Comparison of ENCODE assay signal across 23 cellular contexts in genomic region chr1:207646891-207647290, GRCh38. TPM values are rescaled to one million over a fixed set of nuclear protein-coding genes. Genes with fewer than 3 reads are reported as not detected.
"Had no signal": no experiment of that assay in that cellular context is flagged by ENCODE, and none has a peak within 500 bp of the region (broad histone marks: within the 10 kb centered on the region; RNA-seq: fewer than 3 reads in every experiment).

No MANE protein-coding gene starts in this region.

- H3K9me3 ChIP-seq: SJSA1 had no signal

- H3K4me1 Mint-ChIP-seq: brain had no signal

- H3K4me3 ChIP-seq: SJSA1 had no signal

- H3K36me3 ChIP-seq: SJSA1 had no signal

- H3K27ac Mint-ChIP-seq: activated CD4-positive, alpha-beta memory T cell treated with anti-CD3 and anti-CD28 coated beads for 36 hours; activated CD4-positive, alpha-beta T cell treated with anti-CD3 and anti-CD28 coated beads, Interleukin-2, amount 10 ng/mL, durations not matched to agents 7 days and 5 days; activated naive CD8-positive, alpha-beta T cell; brain; T-helper 1 cell treated with Interleukin-12 subunit alpha and Interleukin-12 subunit beta and Interleukin-4 antibody, amounts not matched to agents 30 μg/mL and 1 μg/mL, for 36 hours had no signal

- H3K4me3 Mint-ChIP-seq: activated CD4-positive, alpha-beta memory T cell treated with anti-CD3 and anti-CD28 coated beads for 36 hours; activated naive CD8-positive, alpha-beta T cell; activated T-cell treated with anti-CD3 and anti-CD28 coated beads, Interleukin-2, amount 50 U/mL, for 4 hours; brain; central memory CD8-positive, alpha-beta T cell had no signal

- H3K9me3 Mint-ChIP-seq: activated CD4-positive, alpha-beta memory T cell treated with anti-CD3 and anti-CD28 coated beads for 36 hours; activated CD4-positive, alpha-beta T cell treated with anti-CD3 and anti-CD28 coated beads, Interleukin-2, amount 10 ng/mL, durations not matched to agents 7 days and 5 days; activated T-cell treated with anti-CD3 and anti-CD28 coated beads, Interleukin-2, amount 50 U/mL, for 4 hours; brain; central memory CD8-positive, alpha-beta T cell; T-helper 1 cell treated with Interleukin-12 subunit alpha and Interleukin-12 subunit beta and Interleukin-4 antibody, amounts not matched to agents 30 μg/mL and 1 μg/mL, for 36 hours had no signal

- H3K36me3 Mint-ChIP-seq: activated CD4-positive, alpha-beta memory T cell treated with anti-CD3 and anti-CD28 coated beads for 36 hours; activated naive CD8-positive, alpha-beta T cell; brain had no signal

- DNase-seq: activated CD4-positive, alpha-beta memory T cell treated with anti-CD3 and anti-CD28 coated beads for 36 hours; activated CD4-positive, alpha-beta T cell treated with anti-CD3 and anti-CD28 coated beads, Interleukin-2, amount 10 ng/mL, durations not matched to agents 7 days and 5 days; activated CD4-positive, CD25-positive, alpha-beta regulatory T cell; activated CD8-positive, alpha-beta memory T cell treated with anti-CD3 and anti-CD28 coated beads for 24 hours; activated effector memory CD4-positive, alpha-beta T cell treated with anti-CD3 and anti-CD28 coated beads, Interleukin-2, amount 50 U/mL, for 16 hours; activated naive CD4-positive, alpha-beta T cell treated with Interleukin-2 at 50 U/mL for 16 hours; activated T-cell treated with anti-CD3 and anti-CD28 coated beads, Interleukin-2, amount 50 U/mL, for 4 hours; amygdala; cortex of kidney; Kasumi-1; NCI-H1105 treated with DMSO at 0.1 percent for 48 hours; NCI-H1436 treated with DMSO at 0.1 percent for 48 hours; NCI-H2029; NCI-H446; NCI-H524 treated with DMSO at 0.1 percent for 48 hours; PC-3; SHP77 had no signal

- H3K27ac ChIP-seq: SJSA1 had no signal

RNA-seq across cellular contexts. Expression of gene CR1L, which starts 2.0 kb away (rescaled TPM):
- total RNA-seq: activated CD4-positive, alpha-beta memory T cell treated with anti-CD3 and anti-CD28 coated beads for 36 hours; activated CD4-positive, alpha-beta T cell treated with anti-CD3 and anti-CD28 coated beads, Interleukin-2, amount 10 ng/mL, durations not matched to agents 7 days and 5 days; activated T-cell treated with anti-CD3 and anti-CD28 coated beads, Interleukin-2, amount 50 U/mL, for 4 hours; astrocyte; PC-3; SJSA1 had no signal
